Comparison of ENCODE assay signal across 19 cellular contexts in genomic region chr2:143254108-143254507, GRCh38.
A peak's percentile ranks its signal among the peaks of the same experiment; 100 is the strongest.
DNase-seq lines count a peak whose midpoint lies in the region; ATAC-seq and TF ChIP-seq lines count a peak whose summit lies in the region.
"Had no signal": no experiment of that assay in that cellular context is flagged by ENCODE, and none has a peak within 500 bp of the region (broad histone marks: within the 10 kb centered on the region; RNA-seq: fewer than 3 reads in every experiment).

No MANE protein-coding gene starts in this region.

- CTCF ChIA-PET in activated naive CD4-positive, alpha-beta T cell treated with anti-CD3 and anti-CD28 coated beads for 36 hours (lab: Charles Lee): interaction anchor here (0.6 kb wide), 1 partner anchor 143 kb away, joined by 3 read pairs; no protein-coding TSS in a partner anchor

- DNase-seq in activated naive CD4-positive, alpha-beta T cell treated with anti-CD3 and anti-CD28 coated beads for 36 hours: peak; percentile 50
- no peak for DNase-seq in activated naive CD4-positive, alpha-beta T cell treated with anti-CD3 and anti-CD28 coated beads, Interleukin-2, amount 50 U/mL, for 16 hours
- DNase-seq in SK-N-MC (ENCODE audit: low read depth, low spot score) (no peak), GM19240 (ENCODE audit: insufficient read length, low spot score) (no peak), foreskin melanocyte (no peak), esophagus squamous epithelium (lab: John Stamatoyannopoulos, UW) (no peak)
- peak; percentile 17 for DNase-seq in activated gamma-delta T cell treated with anti-CD3 and anti-CD28 coated beads, Interleukin-2, amount 50 U/mL, for 16 hours (ENCODE audit: low read depth)
- DNase-seq in stimulated activated effector memory CD8-positive, alpha-beta T cell treated with anti-CD3 and anti-CD28 coated beads, Interleukin-12 subunit alpha, Interleukin-12 subunit beta, amount 100 ng/mL, for 72 hours (ENCODE audit: low spot score in 2 of 2): no peak
- DNase-seq: amygdala, islet precursor cell, NCI-H1436, NCI-H226, ovary had no signal

- peaks cover 73% of the 10 kb centered on the region for H3K4me1 Mint-ChIP-seq in activated naive CD4-positive, alpha-beta T cell treated with anti-CD3 and anti-CD28 coated beads for 36 hours (ENCODE audit: low read depth)
- peaks cover 51% of the 10 kb centered on the region for H3K4me1 Mint-ChIP-seq in stimulated activated effector memory CD8-positive, alpha-beta T cell treated with anti-CD3 and anti-CD28 coated beads, Interleukin-12 subunit alpha, Interleukin-12 subunit beta, amount 100 ng/mL, for 72 hours

- no peaks in the 10 kb centered on the region for H3K9me3 Mint-ChIP-seq in activated naive CD4-positive, alpha-beta T cell treated with anti-CD3 and anti-CD28 coated beads for 36 hours
- H3K9me3 Mint-ChIP-seq in stimulated activated effector memory CD8-positive, alpha-beta T cell treated with anti-CD3 and anti-CD28 coated beads, Interleukin-12 subunit alpha, Interleukin-12 subunit beta, amount 100 ng/mL, for 72 hours: no peaks in the 10 kb centered on the region
- H3K9me3 Mint-ChIP-seq: WTC11 had no signal

- H3K4me3 ChIP-seq in SK-N-MC (no peak overlapping the region), esophagus squamous epithelium (no peak overlapping the region)
- H3K4me3 ChIP-seq: ovary, SJSA1, suprapubic skin had no signal

- H3K4me1 ChIP-seq in esophagus squamous epithelium: no peaks in the 10 kb centered on the region
- H3K4me1 ChIP-seq: SJSA1, suprapubic skin had no signal

- peak overlapping the region; percentile 16 for H3K9ac ChIP-seq in SK-N-MC (ENCODE audit: insufficient read length)
- H3K9ac ChIP-seq: KMS-11 had no signal

- H3K27ac Mint-ChIP-seq in activated naive CD4-positive, alpha-beta T cell treated with anti-CD3 and anti-CD28 coated beads for 36 hours: peak overlapping the region; percentile 83
- peak overlapping the region; percentile 84 for H3K27ac Mint-ChIP-seq in stimulated activated effector memory CD8-positive, alpha-beta T cell treated with anti-CD3 and anti-CD28 coated beads, Interleukin-12 subunit alpha, Interleukin-12 subunit beta, amount 100 ng/mL, for 72 hours
- H3K27ac Mint-ChIP-seq: WTC11 had no signal

- H3K36me3 ChIP-seq in SK-N-MC (ENCODE audit: insufficient read depth, low read length) (no peaks in the 10 kb centered on the region), esophagus squamous epithelium (no peaks in the 10 kb centered on the region)
- H3K36me3 ChIP-seq: ovary, SJSA1, suprapubic skin had no signal

- TF ChIP-seq POLR2A in esophagus squamous epithelium (IDR thresholded peaks at IDR 0.05): no peak

- no peaks in the 10 kb centered on the region for H3K27me3 Mint-ChIP-seq in activated naive CD4-positive, alpha-beta T cell treated with anti-CD3 and anti-CD28 coated beads for 36 hours (ENCODE audit: low read depth)

- intact Hi-C loops in activated naive CD4-positive, alpha-beta T cell treated with anti-CD3 and anti-CD28 coated beads for 36 hours (cut with micrococcal nuclease): loop anchor here (10.0 kb wide), 1 partner anchor 1321 kb away; no protein-coding TSS in a partner anchor
- intact Hi-C loops in esophagus squamous epithelium (cut with DNase I): loop anchor here (10.0 kb wide), 1 partner anchor 219 kb away; no protein-coding TSS in a partner anchor

- H3K27ac ChIP-seq in SK-N-MC (peak overlapping the region; percentile 34; the same call in 1 of the 2 replicates), esophagus squamous epithelium (no peak overlapping the region)
- H3K27ac ChIP-seq: epithelial cell of prostate, KMS-11, ovary, SJSA1, suprapubic skin had no signal

- peak; percentile 57 for ATAC-seq in stimulated activated effector memory CD8-positive, alpha-beta T cell treated with anti-CD3 and anti-CD28 coated beads, Interleukin-12 subunit alpha, Interleukin-12 subunit beta, amount 100 ng/mL, for 72 hours
- ATAC-seq: HCT116, WTC11 had no signal

- H3K36me3 Mint-ChIP-seq in activated naive CD4-positive, alpha-beta T cell treated with anti-CD3 and anti-CD28 coated beads for 36 hours (ENCODE audit: low read depth): peaks cover 7% of the 10 kb centered on the region
- peaks cover 25% of the 10 kb centered on the region for H3K36me3 Mint-ChIP-seq in stimulated activated effector memory CD8-positive, alpha-beta T cell treated with anti-CD3 and anti-CD28 coated beads, Interleukin-12 subunit alpha, Interleukin-12 subunit beta, amount 100 ng/mL, for 72 hours
- H3K36me3 Mint-ChIP-seq: WTC11 had no signal

- TF ChIP-seq CTCF in esophagus squamous epithelium (IDR thresholded peaks at IDR 0.05): no peak

- H3K9me3 ChIP-seq in SK-N-MC (ENCODE audit: low read depth, low read length) (no peaks in the 10 kb centered on the region), esophagus squamous epithelium (no peaks in the 10 kb centered on the region)
- H3K9me3 ChIP-seq: ovary, SJSA1, suprapubic skin had no signal

- 18 to 22% methylated on average over 1 of the region's 1 CpG for WGBS in esophagus squamous epithelium, 2 donors

- H3K4me3 Mint-ChIP-seq in activated naive CD4-positive, alpha-beta T cell treated with anti-CD3 and anti-CD28 coated beads for 36 hours: peak overlapping the region; percentile 12
- peak overlapping the region; percentile 61 for H3K4me3 Mint-ChIP-seq in stimulated activated effector memory CD8-positive, alpha-beta T cell treated with anti-CD3 and anti-CD28 coated beads, Interleukin-12 subunit alpha, Interleukin-12 subunit beta, amount 100 ng/mL, for 72 hours
- H3K4me3 Mint-ChIP-seq: WTC11 had no signal

- H3K27me3 ChIP-seq in esophagus squamous epithelium: no peaks in the 10 kb centered on the region
- H3K27me3 ChIP-seq: ovary, SJSA1, suprapubic skin had no signal

Comparison
In these comparisons a context has a peak if more than half of its experiments do, and no peak if none do; other contexts are left out.
1. DNase-seq: peak in activated naive CD4-positive, alpha-beta T cell treated with anti-CD3 and anti-CD28 coated beads for 36 hours (single experiment) and activated gamma-delta T cell treated with anti-CD3 and anti-CD28 coated beads, Interleukin-2, amount 50 U/mL, for 16 hours (single experiment); none in activated naive CD4-positive, alpha-beta T cell treated with anti-CD3 and anti-CD28 coated beads, Interleukin-2, amount 50 U/mL, for 16 hours (single experiment), SK-N-MC (single experiment), stimulated activated effector memory CD8-positive, alpha-beta T cell treated with anti-CD3 and anti-CD28 coated beads, Interleukin-12 subunit alpha, Interleukin-12 subunit beta, amount 100 ng/mL, for 72 hours (0 of 2), GM19240 (single experiment), foreskin melanocyte (single experiment) and esophagus squamous epithelium (single experiment).